ENCODE assay signal across 1 cellular context in the genomic region with DNA sequence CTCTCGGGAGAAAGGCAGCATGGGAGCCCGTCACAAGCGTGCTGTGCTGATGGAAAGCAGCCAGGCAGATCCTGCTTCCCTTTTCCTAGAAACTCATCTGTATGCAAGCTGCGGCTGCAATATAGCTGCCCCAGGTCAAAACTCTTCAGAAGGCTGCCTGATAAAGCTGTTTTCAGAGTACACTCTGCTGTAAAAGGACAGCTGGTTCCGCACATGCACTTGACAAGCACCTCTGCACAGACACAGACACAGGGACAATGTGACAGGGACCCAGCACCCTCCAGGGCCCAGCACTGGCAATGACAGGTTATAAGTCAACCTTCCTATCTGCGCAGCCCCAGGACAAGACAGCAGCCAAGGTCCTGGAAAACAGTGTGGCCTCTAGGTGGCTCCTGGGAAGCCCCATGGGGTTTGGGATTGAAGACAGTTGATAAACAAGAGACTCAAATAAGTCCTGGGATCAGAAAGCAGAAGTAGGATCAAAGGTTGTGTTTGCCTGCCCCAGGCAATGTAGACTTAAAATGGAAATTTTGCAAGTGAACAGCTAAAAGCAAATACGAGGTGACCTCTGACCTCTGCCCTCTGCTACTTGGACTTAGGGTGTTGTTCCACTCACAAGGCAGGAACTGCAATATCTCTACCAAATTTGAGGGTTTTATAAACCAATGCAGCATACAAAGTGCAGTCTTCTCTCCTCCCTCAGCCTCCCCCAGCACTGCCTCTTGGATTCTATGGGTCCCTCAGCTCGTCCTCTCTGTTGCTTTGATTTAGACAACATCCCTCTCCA.
TF ChIP-seq lines count a peak whose summit lies in the region.

No MANE protein-coding gene starts in this region.

TF ChIP-seq in HepG2, 621 proteins besides CTCF, POLR2A, EP300 and RAD21 (continued from another document and continues in another):
- TF ChIP-seq ZMYM3 (CRISPR knock-in tag; IDR thresholded peaks at IDR 0.05) (peak; percentile 65; the same call in 1 of the 2 replicates), ZNF382 (CRISPR knock-in tag; IDR thresholded peaks at IDR 0.05; ENCODE audit: borderline replicate concordance) (no peak), EEA1 (CRISPR knock-in tag; IDR thresholded peaks at IDR 0.05; ENCODE audit: borderline replicate concordance) (no peak), CC2D1A (CRISPR knock-in tag; IDR thresholded peaks at IDR 0.05) (no peak), ZNF510 (CRISPR knock-in tag; IDR thresholded peaks at IDR 0.05; ENCODE audit: low read depth) (no peak), ZNF572 (CRISPR knock-in tag; IDR thresholded peaks at IDR 0.05) (peak; percentile 74; the same call in 1 of the 2 replicates), DPF2 (CRISPR knock-in tag; IDR thresholded peaks at IDR 0.05; ENCODE audit: borderline replicate concordance, low read depth) (peak; percentile 95), ZBTB42 (CRISPR knock-in tag; IDR thresholded peaks at IDR 0.05) (no peak), POLR2AphosphoS2 (IDR thresholded peaks at IDR 0.05; ENCODE audit: low read depth, low read length) (no peak), KMT2A (CRISPR knock-in tag; IDR thresholded peaks at IDR 0.05) (peak; percentile 74), ZNF605 (CRISPR knock-in tag; IDR thresholded peaks at IDR 0.05) (peak; percentile 90), SMYD3 (CRISPR knock-in tag; IDR thresholded peaks at IDR 0.05) (0 out of 2 replicates have a peak, but pooled peaks have one; percentile 32), ZNF563 (CRISPR knock-in tag; IDR thresholded peaks at IDR 0.05) (no peak), YEATS4 (CRISPR knock-in tag; IDR thresholded peaks at IDR 0.05; ENCODE audit: borderline replicate concordance) (no peak), SP1 (IDR thresholded peaks at IDR 0.05) (no peak), SP1 (CRISPR knock-in tag; IDR thresholded peaks at IDR 0.05) (no peak), ZNF547 (CRISPR knock-in tag; IDR thresholded peaks at IDR 0.05) (peak; percentile 53; the same call in 1 of the 2 replicates), XRCC5 (optimal IDR thresholded peaks at IDR 0.05; ENCODE audit: low read length) (peak; percentile 94), ZFP36L1 (CRISPR knock-in tag; IDR thresholded peaks at IDR 0.05) (peak; percentile 50; the same call in 1 of the 2 replicates), RFX5 (IDR thresholded peaks at IDR 0.05; ENCODE audit: low read depth, low read length) (no peak), PTBP1 (IDR thresholded peaks at IDR 0.05; ENCODE audit: low read depth, low read length, poor library complexity, severe bottlenecking) (no peak), EZH2 (conservative IDR thresholded peaks at IDR 0.05; ENCODE audit: low read depth, low read length) (no peak), FIP1L1 (IDR thresholded peaks at IDR 0.05; ENCODE audit: borderline replicate concordance, insufficient read depth, low read depth, low read length) (no peak; the same call in 1 of the 2 replicates), POLR2G (IDR thresholded peaks at IDR 0.05; ENCODE audit: low read depth, low read length) (no peak), FOXC1 (CRISPR knock-in tag; IDR thresholded peaks at IDR 0.05; ENCODE audit: borderline replicate concordance) (no peak), SATB2 (CRISPR knock-in tag; IDR thresholded peaks at IDR 0.05) (no peak), ZC3H13 (CRISPR knock-in tag; IDR thresholded peaks at IDR 0.05) (0 out of 2 replicates have a peak, but pooled peaks have one; percentile 21), ZFP90 (CRISPR knock-in tag; IDR thresholded peaks at IDR 0.05; ENCODE audit: borderline replicate concordance) (0 out of 2 replicates have a peak, but pooled peaks have one; percentile 26), SYNCRIP (IDR thresholded peaks at IDR 0.05; ENCODE audit: insufficient read depth, low read depth, low read length) (no peak), ZNF558 (CRISPR knock-in tag; IDR thresholded peaks at IDR 0.05; ENCODE audit: borderline replicate concordance) (no peak), ZBTB1 (CRISPR knock-in tag; IDR thresholded peaks at IDR 0.05; ENCODE audit: borderline replicate concordance) (no peak), ZNF670 (CRISPR knock-in tag; IDR thresholded peaks at IDR 0.05; ENCODE audit: borderline replicate concordance) (no peak), SRSF1 (optimal IDR thresholded peaks at IDR 0.05; ENCODE audit: low read depth, low read length) (no peak), ZNF788 (CRISPR knock-in tag; IDR thresholded peaks at IDR 0.05; ENCODE audit: borderline replicate concordance) (peak; percentile 84; the same call in 1 of the 2 replicates), ZNF564 (CRISPR knock-in tag; IDR thresholded peaks at IDR 0.05) (no peak), ZNF556 (CRISPR knock-in tag; IDR thresholded peaks at IDR 0.05; ENCODE audit: borderline replicate concordance) (0 out of 2 replicates have a peak, but pooled peaks have one; percentile 65), ZNF44 (CRISPR knock-in tag; IDR thresholded peaks at IDR 0.05) (no peak), ZNF773 (CRISPR knock-in tag; IDR thresholded peaks at IDR 0.05; ENCODE audit: borderline replicate concordance) (no peak), SMARCE1 (IDR thresholded peaks at IDR 0.05; ENCODE audit: borderline replicate concordance) (no peak)
- TF ChIP-seq, protein P1, sequence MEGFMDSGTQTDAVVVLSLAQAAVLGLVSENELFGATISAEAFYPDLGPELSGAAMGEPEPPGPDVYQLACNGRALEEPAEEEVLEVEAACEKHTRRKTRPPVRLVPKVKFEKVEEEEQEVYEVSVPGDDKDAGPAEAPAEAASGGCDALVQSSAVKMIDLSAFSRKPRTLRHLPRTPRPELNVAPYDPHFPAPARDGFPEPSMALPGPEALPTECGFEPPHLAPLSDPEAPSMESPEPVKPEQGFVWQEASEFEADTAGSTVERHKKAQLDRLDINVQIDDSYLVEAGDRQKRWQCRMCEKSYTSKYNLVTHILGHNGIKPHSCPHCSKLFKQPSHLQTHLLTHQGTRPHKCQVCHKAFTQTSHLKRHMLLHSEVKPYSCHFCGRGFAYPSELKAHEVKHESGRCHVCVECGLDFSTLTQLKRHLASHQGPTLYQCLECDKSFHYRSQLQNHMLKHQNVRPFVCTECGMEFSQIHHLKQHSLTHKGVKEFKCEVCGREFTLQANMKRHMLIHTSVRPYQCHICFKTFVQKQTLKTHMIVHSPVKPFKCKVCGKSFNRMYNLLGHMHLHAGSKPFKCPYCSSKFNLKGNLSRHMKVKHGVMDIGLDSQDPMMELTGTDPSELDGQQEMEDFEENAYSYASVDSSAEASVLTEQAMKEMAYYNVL (CRISPR knock-in tag; IDR thresholded peaks at IDR 0.05; ENCODE audit: borderline replicate concordance): peak; percentile 86; the same call in 1 of the 2 replicates
- TF ChIP-seq, protein P2, sequence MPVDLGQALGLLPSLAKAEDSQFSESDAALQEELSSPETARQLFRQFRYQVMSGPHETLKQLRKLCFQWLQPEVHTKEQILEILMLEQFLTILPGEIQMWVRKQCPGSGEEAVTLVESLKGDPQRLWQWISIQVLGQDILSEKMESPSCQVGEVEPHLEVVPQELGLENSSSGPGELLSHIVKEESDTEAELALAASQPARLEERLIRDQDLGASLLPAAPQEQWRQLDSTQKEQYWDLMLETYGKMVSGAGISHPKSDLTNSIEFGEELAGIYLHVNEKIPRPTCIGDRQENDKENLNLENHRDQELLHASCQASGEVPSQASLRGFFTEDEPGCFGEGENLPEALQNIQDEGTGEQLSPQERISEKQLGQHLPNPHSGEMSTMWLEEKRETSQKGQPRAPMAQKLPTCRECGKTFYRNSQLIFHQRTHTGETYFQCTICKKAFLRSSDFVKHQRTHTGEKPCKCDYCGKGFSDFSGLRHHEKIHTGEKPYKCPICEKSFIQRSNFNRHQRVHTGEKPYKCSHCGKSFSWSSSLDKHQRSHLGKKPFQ (CRISPR knock-in tag; IDR thresholded peaks at IDR 0.05; ENCODE audit: insufficient replicate concordance): no peak
- TF ChIP-seq, protein P3, sequence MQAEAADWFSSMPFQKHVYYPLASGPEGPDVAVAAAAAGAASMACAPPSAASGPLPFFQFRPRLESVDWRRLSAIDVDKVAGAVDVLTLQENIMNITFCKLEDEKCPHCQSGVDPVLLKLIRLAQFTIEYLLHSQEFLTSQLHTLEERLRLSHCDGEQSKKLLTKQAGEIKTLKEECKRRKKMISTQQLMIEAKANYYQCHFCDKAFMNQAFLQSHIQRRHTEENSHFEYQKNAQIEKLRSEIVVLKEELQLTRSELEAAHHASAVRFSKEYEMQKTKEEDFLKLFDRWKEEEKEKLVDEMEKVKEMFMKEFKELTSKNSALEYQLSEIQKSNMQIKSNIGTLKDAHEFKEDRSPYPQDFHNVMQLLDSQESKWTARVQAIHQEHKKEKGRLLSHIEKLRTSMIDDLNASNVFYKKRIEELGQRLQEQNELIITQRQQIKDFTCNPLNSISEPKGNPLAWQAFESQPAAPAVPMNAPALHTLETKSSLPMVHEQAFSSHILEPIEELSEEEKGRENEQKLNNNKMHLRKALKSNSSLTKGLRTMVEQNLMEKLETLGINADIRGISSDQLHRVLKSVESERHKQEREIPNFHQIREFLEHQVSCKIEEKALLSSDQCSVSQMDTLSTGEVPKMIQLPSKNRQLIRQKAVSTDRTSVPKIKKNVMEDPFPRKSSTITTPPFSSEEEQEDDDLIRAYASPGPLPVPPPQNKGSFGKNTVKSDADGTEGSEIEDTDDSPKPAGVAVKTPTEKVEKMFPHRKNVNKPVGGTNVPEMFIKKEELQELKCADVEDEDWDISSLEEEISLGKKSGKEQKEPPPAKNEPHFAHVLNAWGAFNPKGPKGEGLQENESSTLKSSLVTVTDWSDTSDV (CRISPR knock-in tag; IDR thresholded peaks at IDR 0.05): no peak
- TF ChIP-seq, protein P4, sequence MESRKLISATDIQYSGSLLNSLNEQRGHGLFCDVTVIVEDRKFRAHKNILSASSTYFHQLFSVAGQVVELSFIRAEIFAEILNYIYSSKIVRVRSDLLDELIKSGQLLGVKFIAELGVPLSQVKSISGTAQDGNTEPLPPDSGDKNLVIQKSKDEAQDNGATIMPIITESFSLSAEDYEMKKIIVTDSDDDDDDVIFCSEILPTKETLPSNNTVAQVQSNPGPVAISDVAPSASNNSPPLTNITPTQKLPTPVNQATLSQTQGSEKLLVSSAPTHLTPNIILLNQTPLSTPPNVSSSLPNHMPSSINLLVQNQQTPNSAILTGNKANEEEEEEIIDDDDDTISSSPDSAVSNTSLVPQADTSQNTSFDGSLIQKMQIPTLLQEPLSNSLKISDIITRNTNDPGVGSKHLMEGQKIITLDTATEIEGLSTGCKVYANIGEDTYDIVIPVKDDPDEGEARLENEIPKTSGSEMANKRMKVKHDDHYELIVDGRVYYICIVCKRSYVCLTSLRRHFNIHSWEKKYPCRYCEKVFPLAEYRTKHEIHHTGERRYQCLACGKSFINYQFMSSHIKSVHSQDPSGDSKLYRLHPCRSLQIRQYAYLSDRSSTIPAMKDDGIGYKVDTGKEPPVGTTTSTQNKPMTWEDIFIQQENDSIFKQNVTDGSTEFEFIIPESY (CRISPR knock-in tag; IDR thresholded peaks at IDR 0.05): peak; percentile 74
- TF ChIP-seq, protein P5, sequence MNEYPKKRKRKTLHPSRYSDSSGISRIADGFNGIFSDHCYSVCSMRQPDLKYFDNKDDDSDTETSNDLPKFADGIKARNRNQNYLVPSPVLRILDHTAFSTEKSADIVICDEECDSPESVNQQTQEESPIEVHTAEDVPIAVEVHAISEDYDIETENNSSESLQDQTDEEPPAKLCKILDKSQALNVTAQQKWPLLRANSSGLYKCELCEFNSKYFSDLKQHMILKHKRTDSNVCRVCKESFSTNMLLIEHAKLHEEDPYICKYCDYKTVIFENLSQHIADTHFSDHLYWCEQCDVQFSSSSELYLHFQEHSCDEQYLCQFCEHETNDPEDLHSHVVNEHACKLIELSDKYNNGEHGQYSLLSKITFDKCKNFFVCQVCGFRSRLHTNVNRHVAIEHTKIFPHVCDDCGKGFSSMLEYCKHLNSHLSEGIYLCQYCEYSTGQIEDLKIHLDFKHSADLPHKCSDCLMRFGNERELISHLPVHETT (CRISPR knock-in tag; conservative IDR thresholded peaks at IDR 0.05): peak; percentile 63; the same call in 1 of the 2 replicates
- TF ChIP-seq, protein P6, sequence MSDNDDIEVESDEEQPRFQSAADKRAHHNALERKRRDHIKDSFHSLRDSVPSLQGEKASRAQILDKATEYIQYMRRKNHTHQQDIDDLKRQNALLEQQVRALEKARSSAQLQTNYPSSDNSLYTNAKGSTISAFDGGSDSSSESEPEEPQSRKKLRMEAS (IDR thresholded peaks at IDR 0.05): peak; percentile 64; the same call in 1 of the 2 replicates
- TF ChIP-seq, protein P7, sequence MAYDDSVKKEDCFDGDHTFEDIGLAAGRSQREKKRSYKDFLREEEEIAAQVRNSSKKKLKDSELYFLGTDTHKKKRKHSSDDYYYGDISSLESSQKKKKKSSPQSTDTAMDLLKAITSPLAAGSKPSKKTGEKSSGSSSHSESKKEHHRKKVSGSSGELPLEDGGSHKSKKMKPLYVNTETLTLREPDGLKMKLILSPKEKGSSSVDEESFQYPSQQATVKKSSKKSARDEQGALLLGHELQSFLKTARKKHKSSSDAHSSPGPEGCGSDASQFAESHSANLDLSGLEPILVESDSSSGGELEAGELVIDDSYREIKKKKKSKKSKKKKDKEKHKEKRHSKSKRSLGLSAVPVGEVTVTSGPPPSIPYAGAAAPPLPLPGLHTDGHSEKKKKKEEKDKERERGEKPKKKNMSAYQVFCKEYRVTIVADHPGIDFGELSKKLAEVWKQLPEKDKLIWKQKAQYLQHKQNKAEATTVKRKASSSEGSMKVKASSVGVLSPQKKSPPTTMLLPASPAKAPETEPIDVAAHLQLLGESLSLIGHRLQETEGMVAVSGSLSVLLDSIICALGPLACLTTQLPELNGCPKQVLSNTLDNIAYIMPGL (CRISPR knock-in tag; IDR thresholded peaks at IDR 0.05; ENCODE audit: borderline replicate concordance in 1 of 2, low read depth in 1 of 2): peak; percentile 81 to 83
- TF ChIP-seq, protein P8, sequence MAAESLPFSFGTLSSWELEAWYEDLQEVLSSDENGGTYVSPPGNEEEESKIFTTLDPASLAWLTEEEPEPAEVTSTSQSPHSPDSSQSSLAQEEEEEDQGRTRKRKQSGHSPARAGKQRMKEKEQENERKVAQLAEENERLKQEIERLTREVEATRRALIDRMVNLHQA (CRISPR knock-in tag; IDR thresholded peaks at IDR 0.05): no peak
- TF ChIP-seq, protein P9, sequence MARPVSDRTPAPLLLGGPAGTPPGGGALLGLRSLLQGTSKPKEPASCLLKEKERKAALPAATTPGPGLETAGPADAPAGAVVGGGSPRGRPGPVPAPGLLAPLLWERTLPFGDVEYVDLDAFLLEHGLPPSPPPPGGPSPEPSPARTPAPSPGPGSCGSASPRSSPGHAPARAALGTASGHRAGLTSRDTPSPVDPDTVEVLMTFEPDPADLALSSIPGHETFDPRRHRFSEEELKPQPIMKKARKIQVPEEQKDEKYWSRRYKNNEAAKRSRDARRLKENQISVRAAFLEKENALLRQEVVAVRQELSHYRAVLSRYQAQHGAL (CRISPR knock-in tag; IDR thresholded peaks at IDR 0.05; ENCODE audit: not compliant biosample characterization): no peak
- TF ChIP-seq, protein P10, sequence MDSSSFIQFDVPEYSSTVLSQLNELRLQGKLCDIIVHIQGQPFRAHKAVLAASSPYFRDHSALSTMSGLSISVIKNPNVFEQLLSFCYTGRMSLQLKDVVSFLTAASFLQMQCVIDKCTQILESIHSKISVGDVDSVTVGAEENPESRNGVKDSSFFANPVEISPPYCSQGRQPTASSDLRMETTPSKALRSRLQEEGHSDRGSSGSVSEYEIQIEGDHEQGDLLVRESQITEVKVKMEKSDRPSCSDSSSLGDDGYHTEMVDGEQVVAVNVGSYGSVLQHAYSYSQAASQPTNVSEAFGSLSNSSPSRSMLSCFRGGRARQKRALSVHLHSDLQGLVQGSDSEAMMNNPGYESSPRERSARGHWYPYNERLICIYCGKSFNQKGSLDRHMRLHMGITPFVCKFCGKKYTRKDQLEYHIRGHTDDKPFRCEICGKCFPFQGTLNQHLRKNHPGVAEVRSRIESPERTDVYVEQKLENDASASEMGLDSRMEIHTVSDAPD (CRISPR knock-in tag; IDR thresholded peaks at IDR 0.05): peak; percentile 61; the same call in 1 of the 2 replicates
- TF ChIP-seq, protein P11, sequence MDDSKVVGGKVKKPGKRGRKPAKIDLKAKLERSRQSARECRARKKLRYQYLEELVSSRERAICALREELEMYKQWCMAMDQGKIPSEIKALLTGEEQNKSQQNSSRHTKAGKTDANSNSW (CRISPR knock-in tag; IDR thresholded peaks at IDR 0.05; ENCODE audit: borderline replicate concordance): no peak
